3 cellular contexts compared by ENCODE assay signal in the genomic region with DNA sequence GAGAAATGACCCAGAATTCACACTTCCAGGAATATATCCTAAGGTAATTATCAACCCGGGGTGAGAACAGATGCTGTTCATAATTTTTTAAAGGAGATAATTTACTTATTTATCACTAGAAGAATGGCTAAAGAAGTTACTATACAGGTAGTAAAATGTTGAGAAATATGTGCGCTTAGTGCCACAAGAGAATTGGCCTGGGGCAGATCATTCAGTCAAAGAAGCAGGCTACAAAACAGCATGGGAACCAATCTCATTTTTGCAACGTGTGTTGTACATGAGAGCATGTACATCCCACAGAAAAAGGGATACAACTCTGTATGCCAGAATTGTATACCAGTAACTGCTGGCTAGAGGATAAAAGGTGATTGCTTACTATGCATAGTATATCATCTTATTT.
"Had no signal": no experiment of that assay in that cellular context is flagged by ENCODE, and none has a peak within 500 bp of the region (broad histone marks: within the 10 kb centered on the region; RNA-seq: fewer than 3 reads in every experiment).

No MANE protein-coding gene starts in this region.

- DNase-seq: GDM1, GF-D8 had no signal

- H3K4me3 ChIP-seq: GM12878 had no signal

- ATAC-seq: GM12878 had no signal
